28 cellular contexts compared by ENCODE assay signal in the genomic region with DNA sequence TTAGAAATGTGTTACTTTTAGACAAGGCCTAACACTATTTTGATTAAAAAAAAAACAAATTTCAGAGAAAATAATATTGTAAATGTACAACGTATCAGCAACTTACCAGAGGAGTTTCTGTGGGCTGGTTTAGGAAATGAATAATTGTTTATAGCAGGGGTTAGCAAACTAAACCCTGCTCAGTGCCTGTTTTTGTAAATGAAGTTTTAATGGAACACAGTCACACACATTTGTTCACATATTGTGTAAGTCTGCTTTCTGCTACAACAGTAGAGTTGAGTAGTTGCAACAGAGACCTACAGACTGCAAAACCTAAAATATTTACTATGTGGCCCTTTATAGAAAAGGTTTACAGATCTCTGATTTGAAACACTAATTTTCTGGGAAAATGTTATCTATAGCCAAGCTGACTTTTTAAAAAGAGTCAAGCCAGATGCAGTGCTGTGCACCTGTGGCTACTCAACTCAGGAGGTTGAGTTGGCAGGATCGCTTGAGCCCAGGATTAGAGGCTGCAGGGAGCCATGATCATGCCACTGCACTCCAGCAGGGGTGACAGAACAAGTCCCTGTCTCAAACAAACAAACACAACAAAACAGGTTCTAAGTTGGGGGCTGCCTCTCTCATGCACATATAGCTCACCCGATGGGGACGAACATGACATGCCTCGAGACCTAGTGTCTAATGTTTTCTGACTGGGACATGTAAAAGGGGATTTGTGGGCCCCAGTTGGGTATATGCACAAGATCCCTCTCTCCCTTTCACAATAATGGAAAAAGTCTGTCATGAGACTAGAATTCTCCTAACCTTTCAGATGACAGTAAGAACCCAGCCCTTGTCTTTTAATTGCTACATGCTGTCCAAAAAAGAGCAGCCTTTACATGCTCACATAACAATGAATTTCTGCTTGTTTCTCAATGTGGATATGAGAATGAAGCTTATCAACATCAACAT.
DNase-seq lines count a peak whose midpoint lies in the region; FAIRE-seq and TF ChIP-seq lines count a peak whose summit lies in the region.
"Had no signal": no experiment of that assay in that cellular context is flagged by ENCODE, and none has a peak within 500 bp of the region (broad histone marks: within the 10 kb centered on the region; RNA-seq: fewer than 3 reads in every experiment).

No MANE protein-coding gene starts in this region.

- TF ChIP-seq CTCF in HEK293 (tag by site-specific recombination; IDR thresholded peaks at IDR 0.05) = no peak
- no peak for TF ChIP-seq CTCF in esophagus muscularis mucosa (IDR thresholded peaks at IDR 0.05)
- no peak for TF ChIP-seq CTCF in esophagus squamous epithelium (IDR thresholded peaks at IDR 0.05)

- intact Hi-C loops in esophagus muscularis mucosa (cut with DNase I) (no loop called here), esophagus squamous epithelium (cut with DNase I) (no loop called here)

- POLR2A ChIA-PET in HEK293 (lab: Yijun Ruan, JAX) = no interaction called here

- no peak for DNase-seq in GM18507 (ENCODE audit: extremely low spot score, insufficient read length, low read depth)
- peak; percentile 19 for DNase-seq in adipocyte (ENCODE audit: low read depth)
- peak; percentile 46 for DNase-seq in iris pigment epithelial cell (ENCODE audit: low read depth)
- DNase-seq in esophagus muscularis mucosa (ENCODE audit: extremely low spot score) = no peak
- DNase-seq in NCI-H510A treated with DMSO at 0.1 percent for 48 hours (lab: John Stamatoyannopoulos, UW) = no peak
- DNase-seq in esophagus squamous epithelium (lab: John Stamatoyannopoulos, UW) = no peak
- DNase-seq: activated B cell treated with CpG ODN at 0.5 μM for 24 hours; activated T-cell treated with anti-CD3 and anti-CD28 coated beads, Interleukin-2, amount 50 U/mL, for 1 hour; C1 segment of cervical spinal cord; DND-41; effector CD4-positive, alpha-beta T cell; gastrocnemius medialis; HFFc6; hippocampal formation; left colon; mesendoderm; NCI-H1048; NCI-H187; NCI-H2171; NCI-H69; SJCRH30; stimulated activated CD4-positive, alpha-beta T cell treated with anti-CD3 and anti-CD28 coated beads, Interleukin-15, amount 100 ng/mL, for 24 hours; stimulated activated naive CD4-positive, alpha-beta T cell treated with Interleukin-2 at 50 U/mL for 16 hours; uterus had no signal

- H3K36me3 ChIP-seq in HEK293 (ENCODE audit: control insufficient read depth in 2 of 2, insufficient read depth in 1 of 2, low read length in 2 of 2) (no peaks in the 10 kb centered on the region), adipocyte (ENCODE audit: control insufficient read depth, insufficient read depth, low read length, severe bottlenecking) (no peaks in the 10 kb centered on the region), esophagus muscularis mucosa (no peaks in the 10 kb centered on the region), esophagus squamous epithelium (no peaks in the 10 kb centered on the region)
- H3K36me3 ChIP-seq: breast epithelium, gastrocnemius medialis, SJCRH30, uterus had no signal

- H3K4me1 ChIP-seq in HEK293 (ENCODE audit: control insufficient read depth, insufficient read depth, low read length) (no peaks in the 10 kb centered on the region), adipocyte (ENCODE audit: control insufficient read depth, insufficient read depth, low read length) (peaks cover 38% of the 10 kb centered on the region), esophagus muscularis mucosa (peaks cover 8 to 39% (median 36%) of the 10 kb centered on the region in 4 donors), esophagus squamous epithelium (peaks cover 0 to 27% (median under 1%) of the 10 kb centered on the region in 3 donors)
- H3K4me1 ChIP-seq: breast epithelium, SJCRH30, uterus had no signal

- WGBS in esophagus muscularis mucosa = 70% methylated on average over 5 of the region's 5 CpGs
- WGBS in esophagus squamous epithelium, 2 donors = 72 to 86% methylated on average over 5 of the region's 5 CpGs

- no peaks in the 10 kb centered on the region for H3K9me3 ChIP-seq in HEK293 (ENCODE audit: control insufficient read depth, insufficient read depth, low read depth, low read length)
- H3K9me3 ChIP-seq in adipocyte (ENCODE audit: control insufficient read depth, low read length) = no peaks in the 10 kb centered on the region
- H3K9me3 ChIP-seq in esophagus muscularis mucosa = no peaks in the 10 kb centered on the region
- H3K9me3 ChIP-seq in esophagus squamous epithelium = no peaks in the 10 kb centered on the region
- H3K9me3 ChIP-seq: breast epithelium, gastrocnemius medialis, SJCRH30, uterus had no signal

- no peak overlapping the region for H3K27ac ChIP-seq in HEK293 (ENCODE audit: extremely low read depth, low read depth, low read length)
- H3K27ac ChIP-seq in esophagus muscularis mucosa (replicated peaks in 1 of 4) = peak overlapping the region in 2 of 4 donors; percentile 12 to 24
- peak overlapping the region in 2 of 4 donors; percentile 31 to 47 for H3K27ac ChIP-seq in esophagus squamous epithelium
- H3K27ac ChIP-seq: breast epithelium, gastrocnemius medialis, SJCRH30, uterus had no signal

- no peak for TF ChIP-seq EP300 in esophagus muscularis mucosa (IDR thresholded peaks at IDR 0.05)

- CTCF ChIA-PET in HEK293 (lab: Yijun Ruan, JAX) = interaction anchor here (0.6 kb wide), 1 partner anchor 15 kb away, joined by 3 read pairs; no protein-coding TSS in a partner anchor

- H3K27me3 ChIP-seq in adipocyte (replicated peaks; ENCODE audit: control insufficient read depth, insufficient read depth, low read length) (no peaks in the 10 kb centered on the region), esophagus muscularis mucosa (no peaks in the 10 kb centered on the region), esophagus squamous epithelium (no peaks in the 10 kb centered on the region)
- H3K27me3 ChIP-seq: breast epithelium, gastrocnemius medialis, SJCRH30, uterus had no signal

- no peak overlapping the region for H3K9ac ChIP-seq in adipocyte (ENCODE audit: low read length)

- TF ChIP-seq POLR2A in esophagus muscularis mucosa (IDR thresholded peaks at IDR 0.05; ENCODE audit: low read depth) (no peak), esophagus squamous epithelium (IDR thresholded peaks at IDR 0.05) (no peak)

- FAIRE-seq in GM18507 (lab: Jason Lieb, UNC) = peak; percentile 56
- FAIRE-seq: colon, HepG2 had no signal

- no peak overlapping the region for H3K4me3 ChIP-seq in HEK293 (ENCODE audit: low read depth, low read length)
- no peak overlapping the region for H3K4me3 ChIP-seq in adipocyte (ENCODE audit: low read length)
- H3K4me3 ChIP-seq in esophagus muscularis mucosa = no peak overlapping the region
- no peak overlapping the region for H3K4me3 ChIP-seq in esophagus squamous epithelium
- H3K4me3 ChIP-seq: breast epithelium, gastrocnemius medialis, SJCRH30, uterus had no signal

TF ChIP-seq in HEK293, 187 proteins besides CTCF, POLR2A, EP300 and RAD21:
- TF ChIP-seq ZFHX2 (tag by site-specific recombination; conservative IDR thresholded peaks at IDR 0.05) (no peak), ZFP37 (tag by site-specific recombination; IDR thresholded peaks at IDR 0.05) (no peak), MZF1 (tag by site-specific recombination; IDR thresholded peaks at IDR 0.05; ENCODE audit: borderline replicate concordance) (peak; percentile 81; the same call in 1 of the 2 replicates), SCRT2 (tag by site-specific recombination; IDR thresholded peaks at IDR 0.05) (peak; percentile 32; the same call in 1 of the 2 replicates)

Comparison
In these comparisons a context has a peak if more than half of its experiments do, and no peak if none do; other contexts are left out.
1. DNase-seq: peak in adipocyte (single experiment) and iris pigment epithelial cell (single experiment); none in GM18507 (single experiment), esophagus muscularis mucosa (single experiment), NCI-H510A treated with DMSO at 0.1 percent for 48 hours (single experiment) and esophagus squamous epithelium (single experiment).